In the genomic region with DNA sequence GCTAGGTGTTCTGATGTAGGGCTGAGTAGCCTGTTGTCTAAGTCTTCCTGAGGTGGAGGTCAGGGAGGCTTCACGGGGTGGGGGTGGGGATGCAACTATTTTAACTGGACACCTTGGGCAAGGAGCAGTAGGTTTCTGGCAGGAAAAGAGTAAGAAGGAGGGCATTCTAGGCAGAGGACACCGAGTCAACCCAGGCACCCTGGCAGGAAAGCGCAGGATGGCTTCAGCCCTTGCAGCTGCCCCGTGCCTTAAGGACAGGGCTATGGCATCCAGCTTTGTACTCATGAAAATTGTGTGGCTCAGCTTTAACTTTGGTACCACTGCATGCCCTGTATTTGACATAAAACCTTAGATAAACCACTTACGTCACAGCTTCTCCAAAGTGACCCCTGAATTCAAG, we compare ENCODE assay signal across 9 cellular contexts. TPM values are rescaled to one million over a fixed set of nuclear protein-coding genes. Genes with fewer than 3 reads are reported as not detected.
"Had no signal": no experiment of that assay in that cellular context is flagged by ENCODE, and none has a peak within 500 bp of the region (broad histone marks: within the 10 kb centered on the region; RNA-seq: fewer than 3 reads in every experiment).

No MANE protein-coding gene starts in this region.

- H2AFZ ChIP-seq: GM23248 had no signal

- H3K27ac ChIP-seq: GM23248, HL-60 had no signal

- DNase-seq: GM23248, GOT3, H7, HFFc6 had no signal

- H3K9me3 ChIP-seq: HAP-1 had no signal

- H3K4me1 ChIP-seq: HAP-1 had no signal

- ATAC-seq: HCT116, HepG2 had no signal

- H3K36me3 ChIP-seq: HAP-1 had no signal

- H3K4me3 ChIP-seq: GM23248, HAP-1 had no signal

RNA-seq across cellular contexts. Expression of gene FILIP1L, which starts 6.4 kb away (rescaled TPM):
- total RNA-seq: HT1080 had no signal
